In the genomic region with DNA sequence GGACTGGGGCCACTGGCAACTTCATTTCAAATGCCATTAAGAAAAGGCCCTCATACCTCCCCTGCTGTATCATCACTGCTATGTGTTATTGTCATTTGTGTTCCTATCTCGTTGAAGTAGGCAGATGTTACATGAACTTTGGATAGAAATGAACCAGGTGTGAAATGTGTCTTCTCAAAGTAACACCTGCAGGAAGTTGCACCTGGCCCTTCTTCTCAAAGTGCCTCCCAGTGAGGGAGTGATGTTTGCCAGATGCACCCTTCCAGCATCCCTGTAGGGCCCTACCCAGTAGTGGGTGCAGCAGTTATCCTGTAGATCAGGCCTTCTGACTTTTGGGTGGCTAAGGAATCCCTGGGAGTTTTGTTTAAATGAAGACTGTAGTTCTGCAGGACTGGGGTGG, we compare ENCODE assay signal across 19 cellular contexts.
DNase-seq lines count a peak whose midpoint lies in the region; TF ChIP-seq lines count a peak whose summit lies in the region.
"Had no signal": no experiment of that assay in that cellular context is flagged by ENCODE, and none has a peak within 500 bp of the region (broad histone marks: within the 10 kb centered on the region; RNA-seq: fewer than 3 reads in every experiment).

No MANE protein-coding gene starts in this region.

- no peak overlapping the region for H3K18ac ChIP-seq in neuronal stem cell (ENCODE audit: low read length)

- no peak for TF ChIP-seq POLR2A in prostate gland (IDR thresholded peaks at IDR 0.05)

- WGBS in neuronal stem cell (ENCODE audit: extremely low coverage in 2 of 2, insufficient read length in 2 of 2, insufficient replicate concordance in 1 of 2), 2 donors: no CpG with 5 or more reads among the region's 1 CpG
- 35% methylated on average over 1 of the region's 1 CpG for WGBS in prostate gland

- H2BK15ac ChIP-seq in neuronal stem cell (ENCODE audit: low read length): no peak overlapping the region

- no peaks in the 10 kb centered on the region for H3K9me3 ChIP-seq in neuronal stem cell (replicated peaks in 1 of 2; ENCODE audit: control insufficient read depth in 2 of 2, insufficient read depth in 1 of 2, low read depth in 1 of 2, low read length in 2 of 2)
- H3K9me3 ChIP-seq in prostate gland: no peaks in the 10 kb centered on the region
- H3K9me3 ChIP-seq: BLaER1, Peyer's patch, SJCRH30 had no signal

- H3K14ac ChIP-seq in neuronal stem cell (ENCODE audit: low read length): no peak overlapping the region

- no peak overlapping the region for H3K4me2 ChIP-seq in neuronal stem cell (ENCODE audit: insufficient read depth, low read length, poor library complexity, severe bottlenecking)
- H3K4me2 ChIP-seq: BLaER1 had no signal

- H3K9ac ChIP-seq in neuronal stem cell (ENCODE audit: low read depth, low read length, poor library complexity): no peak overlapping the region
- H3K9ac ChIP-seq: BLaER1 had no signal

- H2AK5ac ChIP-seq in neuronal stem cell (ENCODE audit: low read depth, low read length): peak overlapping the region; percentile 47

- H2BK12ac ChIP-seq in neuronal stem cell (ENCODE audit: low read length): no peak overlapping the region

- no peak for TF ChIP-seq CTCF in prostate gland (IDR thresholded peaks at IDR 0.05)

- no peak overlapping the region for H4K91ac ChIP-seq in neuronal stem cell (ENCODE audit: low read depth, low read length, poor library complexity)

- H3K4me3 ChIP-seq in neuronal stem cell (ENCODE audit: low read length in 2 of 2) (no peak overlapping the region), prostate gland (no peak overlapping the region)
- H3K4me3 ChIP-seq: BLaER1, Peyer's patch, SJCRH30 had no signal

- DNase-seq in DMS153 treated with DMSO at 0.1 percent for 48 hours (lab: John Stamatoyannopoulos, UW; ENCODE audit: unreplicated experiment) (peak; percentile 1), DMS153 (lab: John Stamatoyannopoulos, UW) (no peak), COLO668 (lab: John Stamatoyannopoulos, UW; ENCODE audit: unreplicated experiment) (peak; percentile 77), NCI-H345 (lab: John Stamatoyannopoulos, UW) (peak; percentile 54), neuronal stem cell (ENCODE audit: low spot score) (no peak), prostate gland (ENCODE audit: low spot score) (no peak), NCI-H774 (lab: John Stamatoyannopoulos, UW) (no peak), ecto neural progenitor cell (ENCODE audit: low spot score) (no peak)
- DNase-seq: ACHN; CD8-positive, alpha-beta T cell; DMS79 treated with DMSO at 0.1 percent for 48 hours; KG1; NCI-H1694; NCI-H526; Peyer's patch; SJCRH30; T-helper 1 cell had no signal

- H3K4me1 ChIP-seq in neuronal stem cell (ENCODE audit: control insufficient read depth in 2 of 2, insufficient read depth in 1 of 2, low read depth in 1 of 2, low read length in 2 of 2) (peaks cover 0 to 5% of the 10 kb centered on the region in 2 donors), prostate gland (replicated peaks) (no peaks in the 10 kb centered on the region)
- H3K4me1 ChIP-seq: Peyer's patch had no signal

- H3K27me3 ChIP-seq in neuronal stem cell (ENCODE audit: control insufficient read depth in 3 of 3, insufficient read depth in 3 of 3, low read depth in 1 of 3, low read length in 3 of 3): peaks cover 0 to 2% (median 0%) of the 10 kb centered on the region in 3 experiments
- H3K27me3 ChIP-seq in prostate gland (replicated peaks; ENCODE audit: insufficient read depth): no peaks in the 10 kb centered on the region
- H3K27me3 ChIP-seq: BLaER1, Peyer's patch, SJCRH30 had no signal

- H3K36me3 ChIP-seq in neuronal stem cell (replicated peaks in 1 of 2; ENCODE audit: control insufficient read depth in 2 of 2, insufficient read depth in 2 of 2, low read length in 2 of 2) (no peaks in the 10 kb centered on the region), prostate gland (no peaks in the 10 kb centered on the region)
- H3K36me3 ChIP-seq: BLaER1, Peyer's patch, SJCRH30 had no signal

- H3K4ac ChIP-seq in neuronal stem cell (ENCODE audit: low read length): no peak overlapping the region

- intact Hi-C loops in prostate gland (cut with DNase I): no loop called here

- H3K23ac ChIP-seq in neuronal stem cell (ENCODE audit: low read depth, low read length, poor library complexity): no peak overlapping the region

- H4K8ac ChIP-seq in neuronal stem cell (ENCODE audit: low read depth, low read length): no peak overlapping the region

- H2BK5ac ChIP-seq in neuronal stem cell (ENCODE audit: low read length): no peak overlapping the region

- no peak overlapping the region for H2AFZ ChIP-seq in neuronal stem cell (ENCODE audit: low read length)

- H3K27ac ChIP-seq in neuronal stem cell (replicated peaks; ENCODE audit: low read length) (no peak overlapping the region), prostate gland (no peak overlapping the region)
- H3K27ac ChIP-seq: 22Rv1, BLaER1, Peyer's patch, SJCRH30 had no signal

- no peak overlapping the region for H2BK120ac ChIP-seq in neuronal stem cell (ENCODE audit: low read depth, low read length)

- no peaks in the 10 kb centered on the region for H3K79me1 ChIP-seq in neuronal stem cell (ENCODE audit: low read depth, low read length)

Comparison
In these comparisons a context has a peak if more than half of its experiments do, and no peak if none do; other contexts are left out.
1. DNase-seq: peak in DMS153 treated with DMSO at 0.1 percent for 48 hours (single experiment), COLO668 (single experiment) and NCI-H345 (single experiment); none in DMS153 (single experiment), neuronal stem cell (single experiment), prostate gland (single experiment), NCI-H774 (single experiment) and ecto neural progenitor cell (single experiment).